8 cellular contexts compared by ENCODE assay signal in the genomic region with DNA sequence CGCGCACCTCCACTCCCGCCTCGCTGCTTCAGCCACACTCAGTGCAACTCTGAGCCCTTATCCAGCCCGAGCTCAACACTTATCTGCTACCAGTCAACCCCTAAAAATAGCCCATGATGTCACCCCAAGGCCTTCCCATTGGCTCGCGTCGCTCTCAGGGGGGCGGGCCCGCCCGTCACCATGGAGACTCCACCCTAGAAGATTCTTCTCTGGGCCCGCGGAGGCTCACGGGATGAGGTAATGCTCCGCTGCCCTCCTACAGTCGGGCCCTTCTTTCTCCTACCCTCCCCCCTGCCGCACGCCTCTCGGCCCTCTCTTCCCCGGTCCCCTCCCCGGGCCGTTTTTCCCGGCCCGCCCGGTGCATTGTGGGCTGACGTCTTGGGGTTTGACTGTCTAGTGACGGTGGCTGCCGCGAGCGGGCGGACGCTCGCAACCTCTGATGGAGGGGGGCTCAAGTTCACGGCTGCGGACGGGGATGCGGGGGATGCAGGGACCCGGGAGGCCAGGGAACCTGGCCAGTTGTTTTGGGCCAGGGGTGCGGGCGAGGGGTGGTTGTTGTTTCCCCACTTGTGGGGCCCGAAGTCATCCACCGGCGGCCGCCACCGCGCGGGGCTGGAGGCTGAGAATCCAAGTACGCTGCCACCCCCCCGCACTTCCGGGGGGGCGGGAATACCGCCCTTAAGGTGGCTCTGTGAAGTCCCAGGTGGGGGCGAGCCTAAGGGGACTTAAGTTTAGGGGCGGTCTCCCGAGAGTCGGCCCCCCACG. TPM values are rescaled to one million over a fixed set of nuclear protein-coding genes. Genes with fewer than 3 reads are reported as not detected.
A peak's percentile ranks its signal among the peaks of the same experiment; 100 is the strongest.
DNase-seq lines count a peak whose midpoint lies in the region; ATAC-seq and TF ChIP-seq lines count a peak whose summit lies in the region.

Gene JUN, minus strand, starts transcription at position 55 of the 765 bp plus-strand sequence. CDS start 977 bp downstream, outside the sequence.

- peaks cover 0 to 12% (median 0%) of the 10 kb centered on the region in 12 donors for H3K9me3 ChIP-seq in heart left ventricle

- in situ Hi-C loops in GM13976 (cut with MboI; ENCODE audit: low sequenced_read_pairs, unreplicated experiment), result loop anchor here (25.0 kb wide), 1 partner anchor 503 kb away; the partner anchor contains the start of gene FGGY

- peak within 1 kb of the TSS; percentile 100 for H3K27ac Mint-ChIP-seq in type B pancreatic cell

- peak within 1 kb of the TSS; percentile 97 for H3K4me3 Mint-ChIP-seq in type B pancreatic cell

- no peaks in the 10 kb centered on the region for H3K27me3 ChIP-seq in heart left ventricle

- H3K4me1 ChIP-seq in heart left ventricle, result peaks cover 0 to 34% (median 19%) of the 10 kb centered on the region in 12 donors

- peak; percentile 37 to 100 for TF ChIP-seq POLR2A in heart left ventricle (IDR thresholded peaks at IDR 0.05)

- 0 to 1% (median 1%) methylated on average over 33 to 57 of the region's 57 CpGs for WGBS in heart left ventricle, 4 donors

- H3K4me1 Mint-ChIP-seq in type B pancreatic cell (ENCODE audit: unreplicated experiment), result peaks cover 23% of the 10 kb centered on the region

- TF ChIP-seq CTCF in GM13976 (IDR thresholded peaks at IDR 0.05; ENCODE audit: borderline replicate concordance, control extremely low read depth, extremely low read depth, insufficient read depth, missing control alignments), result no peak
- peak in 5 of 12 donors; percentile 8 to 45 (median 31) for TF ChIP-seq CTCF in heart left ventricle (IDR thresholded peaks at IDR 0.05)
- TF ChIP-seq CTCF in type B pancreatic cell (conservative IDR thresholded peaks at IDR 0.05), result no peak

- peak within 1 kb of the TSS; percentile 95 to 100 (median 99) for H3K27ac ChIP-seq in heart left ventricle

- H3K9me3 Mint-ChIP-seq in type B pancreatic cell, result peaks cover 4% of the 10 kb centered on the region

- intact Hi-C loops in T-helper 1 cell treated with Interleukin-12 subunit alpha and Interleukin-12 subunit beta and Interleukin-4 antibody, amounts not matched to agents 30 ng/mL and 1 ng/mL, for 36 hours (cut with micrococcal nuclease), result loop anchor here (1.0 to 5.0 kb wide), 15 partner anchors 29 to 1030 kb away; partner anchors contain the start of genes HOOK1, MYSM1 and OMA1
- intact Hi-C loops in heart left ventricle (cut with DNase I), result loop anchor here (1.0 to 10.0 kb wide), 34 partner anchors 31 to 971 kb away; partner anchors contain the start of gene FGGY (in 5 of the 10)

- peak; percentile 98 for DNase-seq in GM13976 (ENCODE audit: low spot score)
- peak; percentile 98 for DNase-seq in NCI-H146 treated with DMSO at 0.1 percent for 48 hours (lab: John Stamatoyannopoulos, UW; ENCODE audit: unreplicated experiment)
- peak; percentile 99 for DNase-seq in amniotic epithelial cell (ENCODE audit: low read depth)
- DNase-seq in heart left ventricle, result peak; percentile 99 to 100 (median 100)
- peak; percentile 100 for DNase-seq in pons (ENCODE audit: low spot score)
- DNase-seq in type B pancreatic cell (ENCODE audit: extremely low spot score, unreplicated experiment), result peak; percentile 99

- peak within 1 kb of the TSS; percentile 59 to 99 (median 92) for H3K4me3 ChIP-seq in heart left ventricle

- H3K27me3 Mint-ChIP-seq in type B pancreatic cell, result peaks cover 13% of the 10 kb centered on the region

- peaks cover 0 to 15% (median 7%) of the 10 kb centered on the region in 9 donors for H3K36me3 ChIP-seq in heart left ventricle

- peak; percentile 84 for ATAC-seq in HG02870 (IDR thresholded peaks at IDR 0.05; ENCODE audit: unreplicated experiment)
- peak; percentile 87 to 95 (median 92) for ATAC-seq in heart left ventricle

- peaks cover 29% of the 10 kb centered on the region for H3K36me3 Mint-ChIP-seq in type B pancreatic cell

RNA-seq across cellular contexts. Expression of gene JUN, which starts in this region (rescaled TPM):
- 75.9 and 77.1 TPM in 2 replicates for total RNA-seq in T-helper 1 cell treated with Interleukin-12 subunit alpha and Interleukin-12 subunit beta and Interleukin-4 antibody, amounts not matched to agents 30 ng/mL and 1 ng/mL, for 36 hours
- total RNA-seq in heart left ventricle (100 to 1,000 TPM in 1 of 9 donors, 10 to 100 TPM in 8; 57.1 to 128 (median 82.8) TPM), type B pancreatic cell (ENCODE audit: low replicate concordance) (160 and 262 TPM in 2 replicates)
- polyA plus RNA-seq in heart left ventricle, result 100 to 1,000 TPM in 1 of 2 donors, 10 to 100 TPM in 1; 71.6 to 133 TPM

Comparison
In these comparisons a context has a peak if more than half of its experiments do, and no peak if none do; other contexts are left out.
1. Peak in every context shown above with its lines: DNase-seq, ATAC-seq, H3K4me3 ChIP-seq and H3K27ac ChIP-seq.